Comparison of ENCODE assay signal across 24 cellular contexts in the genomic region with DNA sequence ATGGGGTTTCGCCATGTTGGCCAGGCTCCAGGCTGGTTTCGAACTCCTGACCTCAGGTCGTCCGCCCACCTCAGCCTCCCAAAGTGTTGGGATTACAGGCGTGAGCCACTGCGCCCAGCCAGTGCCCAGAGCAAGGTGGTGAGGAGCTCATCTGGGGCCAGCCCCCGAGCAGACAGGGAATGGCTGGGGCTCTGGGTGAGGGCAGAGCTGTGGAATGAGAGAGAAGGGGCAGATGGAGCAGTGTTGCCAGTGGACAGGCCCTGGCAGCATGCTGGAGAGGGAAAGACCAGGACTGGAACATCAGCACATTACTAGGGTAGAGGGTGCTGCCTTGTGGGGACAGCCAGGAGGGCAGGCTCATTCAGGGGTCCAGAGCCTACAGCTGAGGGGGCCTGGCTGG.
"Had no signal": no experiment of that assay in that cellular context is flagged by ENCODE, and none has a peak within 500 bp of the region (broad histone marks: within the 10 kb centered on the region; RNA-seq: fewer than 3 reads in every experiment).

No MANE protein-coding gene starts in this region.

- DNase-seq: effector CD8-positive, alpha-beta T cell; endodermal cell; foreskin fibroblast; heart right ventricle; hippocampal formation; kidney glomerular epithelial cell; left colon; left ventricle myocardium superior; lower lobe of right lung; natural killer cell; stimulated activated CD4-positive, alpha-beta T cell treated with anti-CD3 and anti-CD28 coated beads, Interleukin-4, amount 100 ng/mL, for 4 hours; stimulated activated naive B cell treated with anti-CD40 and anti-IgM and Interleukin-4, amounts not matched to agents 10 μg/mL and 1 μg/mL and 100 μg/mL, for 72 hours; uterus had no signal

- H3K79me2 ChIP-seq: parathyroid adenoma had no signal

- H2AFZ ChIP-seq: parathyroid adenoma had no signal

- ATAC-seq: esophagus mucosa; gastroesophageal sphincter; heart right ventricle; left colon; left ventricle myocardium superior; lower lobe of right lung; natural killer cell; sciatic nerve; stimulated activated naive B cell treated with anti-CD40 and anti-IgM and Interleukin-4, amounts not matched to agents 10 μg/mL and 1 μg/mL and 100 μg/mL, for 72 hours had no signal

- H3K36me3 ChIP-seq: gastroesophageal sphincter, heart right ventricle, lower lobe of right lung, right atrium auricular region, thoracic aorta, tibial nerve, upper lobe of left lung, uterus had no signal

- H3K27me3 ChIP-seq: gastroesophageal sphincter, heart right ventricle, right atrium auricular region, tibial nerve, upper lobe of left lung, uterus had no signal

- FAIRE-seq: colon, islet of Langerhans had no signal

- H3K9ac ChIP-seq: parathyroid adenoma had no signal

- H3K4me3 ChIP-seq: gastroesophageal sphincter, heart right ventricle, lower lobe of right lung, right atrium auricular region, thoracic aorta, tibial nerve, upper lobe of left lung, uterus had no signal

- H3K9me3 ChIP-seq: lower lobe of right lung, right atrium auricular region, thoracic aorta, upper lobe of left lung, uterus had no signal

- H3K27ac ChIP-seq: epithelial cell of prostate, gastroesophageal sphincter, lower lobe of right lung, parathyroid adenoma, right atrium auricular region, thoracic aorta, uterus had no signal
